ENCODE assay signal across 11 cellular contexts in genomic region chr15:69718916-69719315, GRCh38.
DNase-seq lines count a peak whose midpoint lies in the region; ATAC-seq, FAIRE-seq and TF ChIP-seq lines count a peak whose summit lies in the region.
"Had no signal": no experiment of that assay in that cellular context is flagged by ENCODE, and none has a peak within 500 bp of the region (broad histone marks: within the 10 kb centered on the region; RNA-seq: fewer than 3 reads in every experiment).

No MANE protein-coding gene starts in this region.

- intact Hi-C loops in heart left ventricle (cut with DNase I) = no loop called here
- intact Hi-C loops in kidney (cut with DNase I) = no loop called here

- TF ChIP-seq CTCF in heart left ventricle (IDR thresholded peaks at IDR 0.05) = no peak
- no peak for TF ChIP-seq CTCF in kidney (IDR thresholded peaks at IDR 0.05; ENCODE audit: borderline replicate concordance, extremely low read depth, insufficient read depth)

- H3K9ac ChIP-seq in kidney (ENCODE audit: low read length in 2 of 2) = no peak overlapping the region

- H3K27ac ChIP-seq in heart left ventricle (peak overlapping the region in 2 of 12 donors; percentile 4 to 87), kidney (ENCODE audit: low read depth in 2 of 2, low read length in 2 of 2) (no peak overlapping the region)
- H3K27ac ChIP-seq: SJSA1 had no signal

- H3K27me3 ChIP-seq in heart left ventricle = peaks cover 0 to 22% (median 0%) of the 10 kb centered on the region in 9 donors
- H3K27me3 ChIP-seq: SJSA1 had no signal

- ATAC-seq in activated CD8-positive, alpha-beta memory T cell treated with anti-CD3 and anti-CD28 coated beads, Interleukin-2, amount 10 ng/mL, durations not matched to agents 7 days and 5 days = peak; percentile 6
- ATAC-seq in heart left ventricle = peak; percentile 27 to 76 (median 64)
- peak; percentile 48 for ATAC-seq in stimulated activated naive CD8-positive, alpha-beta T cell treated with anti-CD3 and anti-CD28 coated beads, Interleukin-15, amount 100 ng/mL, for 72 hours
- ATAC-seq in SK-N-SH treated with all-trans-retinoic acid at 6 μM for 48 hours = no peak
- ATAC-seq in HG02763 (IDR thresholded peaks at IDR 0.05; ENCODE audit: unreplicated experiment) = no peak
- ATAC-seq: K562 had no signal

- WGBS in heart left ventricle, 4 donors = 54 to 75% (median 60%) methylated on average over 4 of the region's 4 CpGs

- H3K4me3 ChIP-seq in heart left ventricle (no peak overlapping the region), kidney (ENCODE audit: low read length in 2 of 2) (no peak overlapping the region)
- H3K4me3 ChIP-seq: K562, SJSA1 had no signal

- peaks cover 56% of the 10 kb centered on the region for H3K27me3 Mint-ChIP-seq in activated CD8-positive, alpha-beta memory T cell treated with anti-CD3 and anti-CD28 coated beads, Interleukin-2, amount 10 ng/mL, durations not matched to agents 7 days and 5 days
- H3K27me3 Mint-ChIP-seq in T-helper 2 cell treated with Interferon-gamma antibody and Interleukin-4, amounts not matched to agents 5 μg/mL and 100 μg/mL, for 36 hours (ENCODE audit: low read depth) = peaks cover 13% of the 10 kb centered on the region
- peaks cover 10% of the 10 kb centered on the region for H3K27me3 Mint-ChIP-seq in stimulated activated naive CD8-positive, alpha-beta T cell treated with anti-CD3 and anti-CD28 coated beads, Interleukin-15, amount 100 ng/mL, for 72 hours

- peak; percentile 55 for DNase-seq in activated CD8-positive, alpha-beta memory T cell treated with anti-CD3 and anti-CD28 coated beads, Interleukin-2, amount 10 ng/mL, durations not matched to agents 7 days and 5 days
- no peak for DNase-seq in activated CD8-positive, alpha-beta memory T cell treated with anti-CD3 and anti-CD28 coated beads, Interleukin-2, amount 50 U/mL, for 48 hours
- no peak for DNase-seq in T-helper 2 cell treated with Interferon-gamma antibody and Interleukin-4, amounts not matched to agents 5 μg/mL and 100 μg/mL, for 36 hours (ENCODE audit: low spot score)
- DNase-seq in heart left ventricle (peak in 3 of 5 donors; percentile 27 to 53 (median 46)), kidney (no peak)
- DNase-seq in stimulated activated naive CD8-positive, alpha-beta T cell treated with anti-CD3 and anti-CD28 coated beads, Interleukin-15, amount 100 ng/mL, for 72 hours = peak in 1 of 2 donors; percentile 49

- H3K9me3 ChIP-seq in heart left ventricle (no peaks in the 10 kb centered on the region), kidney (ENCODE audit: control insufficient read depth in 1 of 2, low read length in 2 of 2) (no peaks in the 10 kb centered on the region)
- H3K9me3 ChIP-seq: SJSA1 had no signal

- peaks cover 0 to 84% (median 0%) of the 10 kb centered on the region in 12 donors for H3K4me1 ChIP-seq in heart left ventricle
- H3K4me1 ChIP-seq in kidney (ENCODE audit: control insufficient read depth in 1 of 2, insufficient read depth in 1 of 2, low read depth in 1 of 2, low read length in 2 of 2) = no peaks in the 10 kb centered on the region

- no peak for TF ChIP-seq POLR2A in heart left ventricle (IDR thresholded peaks at IDR 0.05)

- no peak for FAIRE-seq in kidney (lab: Jason Lieb, UNC)
- FAIRE-seq: K562, keratinocyte had no signal

- H3K36me3 ChIP-seq in heart left ventricle (no peaks in the 10 kb centered on the region), kidney (ENCODE audit: control insufficient read depth in 1 of 2, insufficient read depth in 2 of 2, low read length in 2 of 2) (no peaks in the 10 kb centered on the region)
- H3K36me3 ChIP-seq: SJSA1 had no signal

- H3K4me3 Mint-ChIP-seq in activated CD8-positive, alpha-beta memory T cell treated with anti-CD3 and anti-CD28 coated beads, Interleukin-2, amount 10 ng/mL, durations not matched to agents 7 days and 5 days = no peak overlapping the region
- H3K4me3 Mint-ChIP-seq in T-helper 2 cell treated with Interferon-gamma antibody and Interleukin-4, amounts not matched to agents 5 μg/mL and 100 μg/mL, for 36 hours = no peak overlapping the region
- peak overlapping the region; percentile 1 to 6 for H3K4me3 Mint-ChIP-seq in stimulated activated naive CD8-positive, alpha-beta T cell treated with anti-CD3 and anti-CD28 coated beads, Interleukin-15, amount 100 ng/mL, for 72 hours

- H3K9me3 Mint-ChIP-seq in activated CD8-positive, alpha-beta memory T cell treated with anti-CD3 and anti-CD28 coated beads, Interleukin-2, amount 10 ng/mL, durations not matched to agents 7 days and 5 days (ENCODE audit: low read depth) = peaks cover 4% of the 10 kb centered on the region
- peaks cover 8% of the 10 kb centered on the region for H3K9me3 Mint-ChIP-seq in T-helper 2 cell treated with Interferon-gamma antibody and Interleukin-4, amounts not matched to agents 5 μg/mL and 100 μg/mL, for 36 hours
- no peaks in the 10 kb centered on the region for H3K9me3 Mint-ChIP-seq in stimulated activated naive CD8-positive, alpha-beta T cell treated with anti-CD3 and anti-CD28 coated beads, Interleukin-15, amount 100 ng/mL, for 72 hours

- H3K36me3 Mint-ChIP-seq in activated CD8-positive, alpha-beta memory T cell treated with anti-CD3 and anti-CD28 coated beads, Interleukin-2, amount 10 ng/mL, durations not matched to agents 7 days and 5 days = peaks cover 10% of the 10 kb centered on the region
- H3K36me3 Mint-ChIP-seq in T-helper 2 cell treated with Interferon-gamma antibody and Interleukin-4, amounts not matched to agents 5 μg/mL and 100 μg/mL, for 36 hours (ENCODE audit: low read depth) = peaks cover 8% of the 10 kb centered on the region

- H3K4me1 Mint-ChIP-seq in activated CD8-positive, alpha-beta memory T cell treated with anti-CD3 and anti-CD28 coated beads, Interleukin-2, amount 10 ng/mL, durations not matched to agents 7 days and 5 days = peaks cover 86% of the 10 kb centered on the region
- H3K4me1 Mint-ChIP-seq in T-helper 2 cell treated with Interferon-gamma antibody and Interleukin-4, amounts not matched to agents 5 μg/mL and 100 μg/mL, for 36 hours (ENCODE audit: low read depth) = peaks cover 85% of the 10 kb centered on the region
- peaks cover 96% of the 10 kb centered on the region for H3K4me1 Mint-ChIP-seq in stimulated activated naive CD8-positive, alpha-beta T cell treated with anti-CD3 and anti-CD28 coated beads, Interleukin-15, amount 100 ng/mL, for 72 hours

- CTCF ChIA-PET in activated CD8-positive, alpha-beta memory T cell treated with anti-CD3 and anti-CD28 coated beads, Interleukin-2, amount 10 ng/mL, durations not matched to agents 7 days and 5 days (lab: Charles Lee) = interaction anchor here (0.6 to 1.2 kb wide), 3 partner anchors 10 to 381 kb away, joined by 3 to 6 read pairs (median 4); no protein-coding TSS in a partner anchor

- H3K27ac Mint-ChIP-seq in activated CD8-positive, alpha-beta memory T cell treated with anti-CD3 and anti-CD28 coated beads, Interleukin-2, amount 10 ng/mL, durations not matched to agents 7 days and 5 days = peak overlapping the region; percentile 76
- H3K27ac Mint-ChIP-seq in T-helper 2 cell treated with Interferon-gamma antibody and Interleukin-4, amounts not matched to agents 5 μg/mL and 100 μg/mL, for 36 hours = peak overlapping the region; percentile 82
- peak overlapping the region in 1 of 2 donors; percentile 21 for H3K27ac Mint-ChIP-seq in stimulated activated naive CD8-positive, alpha-beta T cell treated with anti-CD3 and anti-CD28 coated beads, Interleukin-15, amount 100 ng/mL, for 72 hours

TF ChIP-seq in SK-N-SH treated with all-trans-retinoic acid at 6 μM for 48 hours, 23 proteins besides CTCF, POLR2A, EP300 and RAD21 (continues in another document):
- TF ChIP-seq PATZ1 (CRISPR knock-in tag; IDR thresholded peaks at IDR 0.05; ENCODE audit: borderline replicate concordance) = no peak
- TF ChIP-seq ARNTL (CRISPR knock-in tag; IDR thresholded peaks at IDR 0.05; ENCODE audit: borderline replicate concordance, low read depth) = no peak
- no peak for TF ChIP-seq CSDC2 (CRISPR knock-in tag; IDR thresholded peaks at IDR 0.05)
- TF ChIP-seq ZNF565 (CRISPR knock-in tag; conservative IDR thresholded peaks at IDR 0.05; ENCODE audit: low read depth) = no peak
- no peak for TF ChIP-seq TCF4 (CRISPR knock-in tag; IDR thresholded peaks at IDR 0.05; ENCODE audit: borderline replicate concordance)
- TF ChIP-seq ZNF70 (CRISPR knock-in tag; IDR thresholded peaks at IDR 0.05) = no peak
- TF ChIP-seq, protein P1, sequence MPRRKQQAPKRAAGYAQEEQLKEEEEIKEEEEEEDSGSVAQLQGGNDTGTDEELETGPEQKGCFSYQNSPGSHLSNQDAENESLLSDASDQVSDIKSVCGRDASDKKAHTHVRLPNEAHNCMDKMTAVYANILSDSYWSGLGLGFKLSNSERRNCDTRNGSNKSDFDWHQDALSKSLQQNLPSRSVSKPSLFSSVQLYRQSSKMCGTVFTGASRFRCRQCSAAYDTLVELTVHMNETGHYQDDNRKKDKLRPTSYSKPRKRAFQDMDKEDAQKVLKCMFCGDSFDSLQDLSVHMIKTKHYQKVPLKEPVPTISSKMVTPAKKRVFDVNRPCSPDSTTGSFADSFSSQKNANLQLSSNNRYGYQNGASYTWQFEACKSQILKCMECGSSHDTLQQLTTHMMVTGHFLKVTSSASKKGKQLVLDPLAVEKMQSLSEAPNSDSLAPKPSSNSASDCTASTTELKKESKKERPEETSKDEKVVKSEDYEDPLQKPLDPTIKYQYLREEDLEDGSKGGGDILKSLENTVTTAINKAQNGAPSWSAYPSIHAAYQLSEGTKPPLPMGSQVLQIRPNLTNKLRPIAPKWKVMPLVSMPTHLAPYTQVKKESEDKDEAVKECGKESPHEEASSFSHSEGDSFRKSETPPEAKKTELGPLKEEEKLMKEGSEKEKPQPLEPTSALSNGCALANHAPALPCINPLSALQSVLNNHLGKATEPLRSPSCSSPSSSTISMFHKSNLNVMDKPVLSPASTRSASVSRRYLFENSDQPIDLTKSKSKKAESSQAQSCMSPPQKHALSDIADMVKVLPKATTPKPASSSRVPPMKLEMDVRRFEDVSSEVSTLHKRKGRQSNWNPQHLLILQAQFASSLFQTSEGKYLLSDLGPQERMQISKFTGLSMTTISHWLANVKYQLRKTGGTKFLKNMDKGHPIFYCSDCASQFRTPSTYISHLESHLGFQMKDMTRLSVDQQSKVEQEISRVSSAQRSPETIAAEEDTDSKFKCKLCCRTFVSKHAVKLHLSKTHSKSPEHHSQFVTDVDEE (CRISPR knock-in tag; IDR thresholded peaks at IDR 0.05) = no peak

Comparison
In these comparisons a context has a peak if more than half of its experiments do, and no peak if none do; other contexts are left out.
1. DNase-seq: peak in activated CD8-positive, alpha-beta memory T cell treated with anti-CD3 and anti-CD28 coated beads, Interleukin-2, amount 10 ng/mL, durations not matched to agents 7 days and 5 days (single experiment) and heart left ventricle (3 of 5); none in activated CD8-positive, alpha-beta memory T cell treated with anti-CD3 and anti-CD28 coated beads, Interleukin-2, amount 50 U/mL, for 48 hours (single experiment), T-helper 2 cell treated with Interferon-gamma antibody and Interleukin-4, amounts not matched to agents 5 μg/mL and 100 μg/mL, for 36 hours (single experiment) and kidney (single experiment).
2. ATAC-seq: peak in activated CD8-positive, alpha-beta memory T cell treated with anti-CD3 and anti-CD28 coated beads, Interleukin-2, amount 10 ng/mL, durations not matched to agents 7 days and 5 days (single experiment), heart left ventricle (4 of 4) and stimulated activated naive CD8-positive, alpha-beta T cell treated with anti-CD3 and anti-CD28 coated beads, Interleukin-15, amount 100 ng/mL, for 72 hours (single experiment); none in SK-N-SH treated with all-trans-retinoic acid at 6 μM for 48 hours (single experiment) and HG02763 (single experiment).
3. H3K4me3 Mint-ChIP-seq: peak in stimulated activated naive CD8-positive, alpha-beta T cell treated with anti-CD3 and anti-CD28 coated beads, Interleukin-15, amount 100 ng/mL, for 72 hours (2 of 2); none in activated CD8-positive, alpha-beta memory T cell treated with anti-CD3 and anti-CD28 coated beads, Interleukin-2, amount 10 ng/mL, durations not matched to agents 7 days and 5 days (single experiment) and T-helper 2 cell treated with Interferon-gamma antibody and Interleukin-4, amounts not matched to agents 5 μg/mL and 100 μg/mL, for 36 hours (single experiment).